Comparison of ENCODE assay signal across 8 cellular contexts in genomic region chr19:35740108-35740422, GRCh38. TPM values are rescaled to one million over a fixed set of nuclear protein-coding genes. Genes with fewer than 3 reads are reported as not detected.
DNase-seq lines count a peak whose midpoint lies in the region; ATAC-seq and TF ChIP-seq lines count a peak whose summit lies in the region.

No MANE protein-coding gene starts in this region.

- CTCF ChIA-PET in naive thymus-derived CD4-positive, alpha-beta T cell (lab: Charles Lee) = interaction anchor here (0.7 to 1.6 kb wide), 4 partner anchors 10 to 107 kb away, joined by 3 to 8 read pairs (median 4); no protein-coding TSS in a partner anchor

- H3K27ac Mint-ChIP-seq in naive thymus-derived CD4-positive, alpha-beta T cell = peak overlapping the region in 6 of 9 donors; percentile 85 to 99 (median 94)

- peak; percentile 25 for ATAC-seq in GM18909 (IDR thresholded peaks at IDR 0.05; ENCODE audit: poor library complexity, unreplicated experiment)
- peak; percentile 11 for ATAC-seq in HG03432 (IDR thresholded peaks at IDR 0.05; ENCODE audit: unreplicated experiment)
- peak; percentile 3 for ATAC-seq in naive thymus-derived CD4-positive, alpha-beta T cell
- no peak for ATAC-seq in GM18870 (IDR thresholded peaks at IDR 0.05; ENCODE audit: unreplicated experiment)

- peaks cover 6 to 11% of the 10 kb centered on the region in 2 donors for H3K4me1 ChIP-seq in breast epithelium
- peaks cover 27% of the 10 kb centered on the region in 2 donors for H3K4me1 ChIP-seq in naive thymus-derived CD4-positive, alpha-beta T cell (ENCODE audit: control insufficient read depth in 2 of 2, insufficient read depth in 2 of 2, low read length in 2 of 2)

- H3K27me3 ChIP-seq in breast epithelium = no peaks in the 10 kb centered on the region
- no peaks in the 10 kb centered on the region for H3K27me3 ChIP-seq in naive thymus-derived CD4-positive, alpha-beta T cell (ENCODE audit: control insufficient read depth in 2 of 2, insufficient read depth in 2 of 2, low read length in 2 of 2)

- peaks cover 25 to 63% (median 44%) of the 10 kb centered on the region in 7 donors for H3K4me1 Mint-ChIP-seq in naive thymus-derived CD4-positive, alpha-beta T cell

- no peaks in the 10 kb centered on the region for H3K27me3 Mint-ChIP-seq in naive thymus-derived CD4-positive, alpha-beta T cell

- peak overlapping the region; percentile 53 to 76 (median 65) for H3K4me3 ChIP-seq in breast epithelium
- peak overlapping the region; percentile 89 for H3K4me3 ChIP-seq in naive thymus-derived CD4-positive, alpha-beta T cell (ENCODE audit: low read length)

- intact Hi-C loops in breast epithelium (cut with DNase I; ENCODE audit: low total_unique reads) = no loop called here
- intact Hi-C loops in naive thymus-derived CD4-positive, alpha-beta T cell (cut with micrococcal nuclease) = loop anchor here (1.0 to 10.0 kb wide), 12 partner anchors 8 to 475 kb away; partner anchors contain the start of genes ARHGAP33 (in 2 of the 2), COX6B1 (in 1 of the 2), LIN37 (in 1 of the 2) and PROSER3 (in 1 of the 2)

- POLR2A ChIA-PET in naive thymus-derived CD4-positive, alpha-beta T cell (lab: Charles Lee) = interaction anchor here (0.7 to 2.4 kb wide), 15 partner anchors 8 to 598 kb away, joined by 3 to 12 read pairs (median 6); partner anchors contain the start of genes COX6B1, HSPB6, KMT2B and LIN37

- no peak for DNase-seq in breast epithelium (ENCODE audit: low spot score in 2 of 2)
- DNase-seq in naive thymus-derived CD4-positive, alpha-beta T cell = no peak
- DNase-seq in NCI-H510A (lab: John Stamatoyannopoulos, UW) = no peak
- no peak for DNase-seq in medulla oblongata (ENCODE audit: extremely low spot score)
- DNase-seq in cerebellar cortex (ENCODE audit: low spot score) = no peak

- H3K4me3 Mint-ChIP-seq in naive thymus-derived CD4-positive, alpha-beta T cell = peak overlapping the region; percentile 87 to 100 (median 92)

- H3K9me3 ChIP-seq in breast epithelium = no peaks in the 10 kb centered on the region
- H3K9me3 ChIP-seq in naive thymus-derived CD4-positive, alpha-beta T cell (ENCODE audit: control insufficient read depth in 2 of 3, low read length in 3 of 3) = no peaks in the 10 kb centered on the region

- TF ChIP-seq POLR2A in breast epithelium (IDR thresholded peaks at IDR 0.05) = no peak

- H3K9me3 Mint-ChIP-seq in naive thymus-derived CD4-positive, alpha-beta T cell = no peaks in the 10 kb centered on the region

- peak overlapping the region; percentile 66 to 89 for H3K27ac ChIP-seq in breast epithelium
- peak overlapping the region; percentile 91 for H3K27ac ChIP-seq in naive thymus-derived CD4-positive, alpha-beta T cell (ENCODE audit: low read depth, low read length)

- H3K36me3 Mint-ChIP-seq in naive thymus-derived CD4-positive, alpha-beta T cell = peaks cover 5 to 25% (median 9%) of the 10 kb centered on the region in 5 donors

- peaks cover 7% of the 10 kb centered on the region for H3K36me3 ChIP-seq in breast epithelium
- H3K36me3 ChIP-seq in naive thymus-derived CD4-positive, alpha-beta T cell (ENCODE audit: control insufficient read depth in 2 of 3, insufficient read depth in 3 of 3, low read length in 3 of 3) = peaks cover 0 to 47% (median 4%) of the 10 kb centered on the region in 3 experiments

- TF ChIP-seq CTCF in breast epithelium (IDR thresholded peaks at IDR 0.05) = no peak

RNA-seq across cellular contexts. Expression of gene IGFLR1, which starts 2.2 kb away (rescaled TPM):
- 10 to 100 TPM in 2 of 3 donors, 1 to 10 TPM in 1; 8.8 to 16.1 (median 14.1) TPM for total RNA-seq in breast epithelium
- 100 to 1,000 TPM in 2 of 5 experiments, 10 to 100 TPM in 3; 61.4 to 113 (median 62.8) TPM for total RNA-seq in naive thymus-derived CD4-positive, alpha-beta T cell
- 100 to 1,000 TPM in 1 of 2 donors, 10 to 100 TPM in 1; 99.5 to 107 TPM for polyA plus RNA-seq in naive thymus-derived CD4-positive, alpha-beta T cell

RNA-seq across cellular contexts. Expression of gene U2AF1L4, which starts 5.2 kb away (rescaled TPM):
- total RNA-seq in breast epithelium = 10 to 100 TPM; 15.7 to 37.5 (median 19.5) TPM
- 10 to 100 TPM; 33.7 to 86.8 (median 68.6) TPM for total RNA-seq in naive thymus-derived CD4-positive, alpha-beta T cell
- polyA plus RNA-seq in naive thymus-derived CD4-positive, alpha-beta T cell = 10 to 100 TPM; 75.7 to 89.7 TPM

RNA-seq across cellular contexts. Expression of gene PSENEN, which starts 5.4 kb away (rescaled TPM):
- 10 to 100 TPM; 37.4 to 54.1 (median 54.0) TPM for total RNA-seq in breast epithelium
- total RNA-seq in naive thymus-derived CD4-positive, alpha-beta T cell = 10 to 100 TPM; 20.4 to 50.9 (median 26.3) TPM
- polyA plus RNA-seq in naive thymus-derived CD4-positive, alpha-beta T cell = 10 to 100 TPM; 49.0 to 79.1 TPM

RNA-seq across cellular contexts. Expression of gene LIN37, which starts 8.3 kb away (rescaled TPM):
- total RNA-seq in breast epithelium = 10 to 100 TPM; 12.8 to 15.4 (median 14.2) TPM
- 10 to 100 TPM in 4 of 5 experiments, 1 to 10 TPM in 1; 7.9 to 33.1 (median 18.9) TPM for total RNA-seq in naive thymus-derived CD4-positive, alpha-beta T cell
- 10 to 100 TPM in 1 of 2 donors, 1 to 10 TPM in 1; 6.7 to 20.6 TPM for polyA plus RNA-seq in naive thymus-derived CD4-positive, alpha-beta T cell

RNA-seq across cellular contexts. Expression of gene HSPB6, which starts 16.8 kb away (rescaled TPM):
- total RNA-seq in breast epithelium = 100 to 1,000 TPM in 1 of 3 donors, 10 to 100 TPM in 2; 31.0 to 144 (median 81.9) TPM
- total RNA-seq in naive thymus-derived CD4-positive, alpha-beta T cell = under 1 TPM in 1 of 5 experiments, not detected in 4; 0.22 TPM
- polyA plus RNA-seq in naive thymus-derived CD4-positive, alpha-beta T cell = not detected
